Comparison of ENCODE assay signal across 23 cellular contexts in the genomic region with DNA sequence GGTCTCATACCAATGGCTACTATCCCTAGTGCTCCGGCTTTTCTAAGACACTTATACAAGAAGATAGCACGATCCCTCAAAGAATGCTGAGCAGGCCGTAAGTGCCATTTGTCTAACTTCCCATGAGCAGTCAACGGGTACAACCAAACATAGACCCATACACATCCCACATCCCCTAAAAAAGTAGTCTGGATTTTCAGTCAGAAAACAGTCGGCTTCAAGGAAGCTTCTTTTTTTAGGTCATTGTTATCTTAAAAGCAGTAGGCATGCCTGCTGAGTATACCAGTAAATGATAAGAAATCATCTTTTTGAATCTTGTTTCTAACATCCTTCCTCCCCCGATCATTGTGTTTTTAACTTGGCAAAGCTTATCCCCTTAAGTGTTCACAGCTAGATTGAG.
"Had no signal": no experiment of that assay in that cellular context is flagged by ENCODE, and none has a peak within 500 bp of the region (broad histone marks: within the 10 kb centered on the region; RNA-seq: fewer than 3 reads in every experiment).

No MANE protein-coding gene starts in this region.

- H3K27me3 ChIP-seq: body of pancreas, suprapubic skin had no signal

- DNase-seq: activated CD4-positive, alpha-beta T cell treated with anti-CD3 and anti-CD28 coated beads, Interleukin-2, amount 50 U/mL, for 48 hours; activated gamma-delta T cell; activated T-cell treated with anti-CD3 and anti-CD28 coated beads, Interleukin-2, amount 50 U/mL, for 48 hours; amygdala; body of pancreas; central memory CD4-positive, alpha-beta T cell; cortex of kidney; effector CD4-positive, alpha-beta T cell; foreskin melanocyte; head of caudate nucleus; left colon; mucosa of descending colon; naive thymus-derived CD8-positive, alpha-beta T cell; small intestine; stimulated activated CD4-positive, alpha-beta T cell treated with anti-CD3 and anti-CD28 coated beads, Interleukin-4, amount 100 ng/mL, for 4 hours; stimulated activated CD8-positive, alpha-beta memory T cell treated with anti-CD3 and anti-CD28 coated beads, Interleukin-4, amount 100 ng/mL, for 48 hours; stimulated activated naive CD4-positive, alpha-beta T cell treated with Interleukin-2 at 50 U/mL for 16 hours had no signal

- H3K27ac ChIP-seq: body of pancreas, suprapubic skin, VCaP had no signal

- H3K9me3 ChIP-seq: body of pancreas, mucosa of descending colon, suprapubic skin had no signal

- H3K4me3 Mint-ChIP-seq: T-helper 2 cell treated with Interferon-gamma antibody and Interleukin-4, amounts not matched to agents 5 μg/mL and 100 μg/mL, for 36 hours; type B pancreatic cell had no signal

- FAIRE-seq: small intestine had no signal

- ATAC-seq: activated naive CD4-positive, alpha-beta T cell treated with anti-CD3 and anti-CD28 coated beads, Interleukin-2, amount 50 U/mL, for 72 hours; body of pancreas; left colon; mucosa of descending colon; naive thymus-derived CD8-positive, alpha-beta T cell had no signal

- H3K9me3 Mint-ChIP-seq: T-helper 2 cell treated with Interferon-gamma antibody and Interleukin-4, amounts not matched to agents 5 μg/mL and 100 μg/mL, for 36 hours; type B pancreatic cell had no signal

- H3K4me3 ChIP-seq: body of pancreas, lung, mucosa of descending colon, suprapubic skin had no signal

- H3K27me3 Mint-ChIP-seq: naive thymus-derived CD8-positive, alpha-beta T cell; type B pancreatic cell had no signal

- H3K27ac Mint-ChIP-seq: T-helper 2 cell treated with Interferon-gamma antibody and Interleukin-4, amounts not matched to agents 5 μg/mL and 100 μg/mL, for 36 hours; type B pancreatic cell had no signal

- H3K36me3 ChIP-seq: suprapubic skin had no signal
